ENCODE assay signal across 1 cellular context in genomic region chr1:157994081-157994581, GRCh38.
TF ChIP-seq lines count a peak whose summit lies in the region.

No MANE protein-coding gene starts in this region.

TF ChIP-seq in GM23338, 12 proteins besides CTCF, POLR2A, EP300 and RAD21 (continued from another document):
- no peak for TF ChIP-seq POLR2AphosphoS5 (IDR thresholded peaks at IDR 0.05; ENCODE audit: low read depth)
- no peak for TF ChIP-seq CREB1 (CRISPR knock-in tag; IDR thresholded peaks at IDR 0.05; ENCODE audit: low read depth)
- TF ChIP-seq REST (IDR thresholded peaks at IDR 0.05; ENCODE audit: unreplicated experiment): no peak
- no peak for TF ChIP-seq NANOG (IDR thresholded peaks at IDR 0.05; ENCODE audit: borderline replicate concordance)
- no peak for TF ChIP-seq ZNF114 (CRISPR knock-in tag; IDR thresholded peaks at IDR 0.05)
- TF ChIP-seq ZNF331 (CRISPR knock-in tag; IDR thresholded peaks at IDR 0.05; ENCODE audit: low read depth): no peak
- no peak for TF ChIP-seq JUNB (IDR thresholded peaks at IDR 0.05; ENCODE audit: unreplicated experiment)
- no peak for TF ChIP-seq STAT1 (IDR thresholded peaks at IDR 0.05; ENCODE audit: unreplicated experiment)
TF ChIP-seq in GM23338: peak in this region for 0.
